Comparison of ENCODE assay signal across 8 cellular contexts in genomic region chr2:240149943-240150784, GRCh38. TPM values are rescaled to one million over a fixed set of nuclear protein-coding genes. Genes with fewer than 3 reads are reported as not detected.
DNase-seq lines count a peak whose midpoint lies in the region; ATAC-seq, FAIRE-seq and TF ChIP-seq lines count a peak whose summit lies in the region.

No MANE protein-coding gene starts in this region.

- H3K27ac ChIP-seq in DND-41 (ENCODE audit: low read length): no peak overlapping the region
- H3K27ac ChIP-seq in VCaP: no peak overlapping the region
- no peak overlapping the region for H3K27ac ChIP-seq in H1 (ENCODE audit: low read depth, low read length)

- H4K91ac ChIP-seq in H1 (replicated peaks; ENCODE audit: insufficient read length, low read length): no peak overlapping the region

- H3K9ac ChIP-seq in DND-41 (ENCODE audit: low read depth, low read length): no peak overlapping the region
- H3K9ac ChIP-seq in H1 (replicated peaks in 1 of 4; ENCODE audit: extremely low read depth in 1 of 4, low read depth in 3 of 4, low read length in 3 of 4): no peak overlapping the region; a peak in 1 of 7 replicates

- peaks cover 9% of the 10 kb centered on the region; the same call in 1 of the 2 replicates for H3K23me2 ChIP-seq in H1 (ENCODE audit: low read depth, low read length)

- H3K27me3 ChIP-seq in DND-41 (ENCODE audit: insufficient read depth, low read length, poor library complexity): no peaks in the 10 kb centered on the region
- H3K27me3 ChIP-seq in H1 (replicated peaks in 1 of 4; ENCODE audit: control insufficient read depth in 3 of 4, extremely low read depth in 1 of 4, insufficient read depth in 3 of 4, low read length in 3 of 4): peaks cover 0 to 10% (median 4%) of the 10 kb centered on the region in 4 experiments; a peak in 3 of 7 replicates

- no peak for TF ChIP-seq POLR2A in H1 (IDR thresholded peaks at IDR 0.05; ENCODE audit: control extremely low read depth in 1 of 2, low read depth in 2 of 2, low read length in 2 of 2)

- H3K4me3 Mint-ChIP-seq in naive thymus-derived CD8-positive, alpha-beta T cell: no peak overlapping the region

- no peak overlapping the region for H3K4me3 ChIP-seq in DND-41 (ENCODE audit: low read depth in 1 of 2, low read length in 2 of 2)
- no peak overlapping the region for H3K4me3 ChIP-seq in H1 (ENCODE audit: extremely low read depth in 1 of 4, insufficient read depth in 2 of 4, low read depth in 3 of 4, low read length in 4 of 4)

- POLR2A ChIA-PET in H1 (lab: Charles Lee; ENCODE audit: partially characterized antibody): no interaction called here
- POLR2A ChIA-PET in naive thymus-derived CD8-positive, alpha-beta T cell (lab: Charles Lee): no interaction called here

- H4K20me1 ChIP-seq in DND-41 (ENCODE audit: insufficient read depth, low read length) (peaks cover 3% of the 10 kb centered on the region; the same call in 1 of the 2 replicates), H1 (replicated peaks in 1 of 2; ENCODE audit: control insufficient read depth in 1 of 2, insufficient read depth in 2 of 2, low read length in 2 of 2) (peaks cover 0 to 11% of the 10 kb centered on the region in 2 experiments)

- FAIRE-seq in H1 (lab: Jason Lieb, UNC): no peak

- H3K56ac ChIP-seq in H1 (replicated peaks; ENCODE audit: insufficient read length, low read depth, low read length): no peak overlapping the region

- H3K4me2 ChIP-seq in DND-41 (ENCODE audit: insufficient read depth, low read length) (no peak overlapping the region), H1 (ENCODE audit: insufficient read depth in 1 of 2, low read depth in 2 of 2, low read length in 2 of 2) (no peak overlapping the region)

- TF ChIP-seq EP300 in H1 (IDR thresholded peaks at IDR 0.05; ENCODE audit: borderline replicate concordance in 1 of 2, low read depth in 2 of 2, low read length in 2 of 2): no peak

- H2BK20ac ChIP-seq in H1 (ENCODE audit: low read length): no peak overlapping the region

- H2AFZ ChIP-seq in DND-41 (ENCODE audit: low read depth, low read length) (no peak overlapping the region), H1 (ENCODE audit: low read length) (no peak overlapping the region)

- H2BK15ac ChIP-seq in H1 (ENCODE audit: low read length): no peak overlapping the region

- H3K36me3 ChIP-seq in DND-41 (ENCODE audit: insufficient read depth, low read length) (no peaks in the 10 kb centered on the region), H1 (ENCODE audit: control insufficient read depth in 2 of 4, insufficient read depth in 4 of 4, low read length in 3 of 4) (no peaks in the 10 kb centered on the region)

- no peak overlapping the region for H3K14ac ChIP-seq in H1 (ENCODE audit: insufficient read length)

- DNase-seq in DND-41 (peak; percentile 39), HT-29 (ENCODE audit: low spot score) (peak; percentile 44), H1 (ENCODE audit: low read depth in 1 of 2, low spot score in 2 of 2) (peak in 1 of 2 experiments; percentile 87)
- DNase-seq in naive thymus-derived CD8-positive, alpha-beta T cell: peak in 4 of 10 donors; percentile 18 to 26 (median 24)
- DNase-seq in stimulated activated naive CD4-positive, alpha-beta T cell treated with Interleukin-2 at 50 U/mL for 16 hours (lab: John Stamatoyannopoulos, UW): no peak

- H2AK5ac ChIP-seq in H1 (ENCODE audit: low read depth, low read length): no peak overlapping the region

- CTCF ChIA-PET in H1 (lab: Charles Lee; ENCODE audit: partially characterized antibody): interaction anchor here (0.5 to 1.6 kb wide), 3 partner anchors 17 to 53 kb away, joined by 3 to 4 read pairs (median 3); no protein-coding TSS in a partner anchor

- H3K27ac Mint-ChIP-seq in naive thymus-derived CD8-positive, alpha-beta T cell: no peak overlapping the region

- H2BK12ac ChIP-seq in H1 (ENCODE audit: low read depth, low read length): no peak overlapping the region

- H4K5ac ChIP-seq in H1 (ENCODE audit: insufficient read length, low read depth, low read length): no peak overlapping the region

- no peak overlapping the region for H3K23ac ChIP-seq in H1 (ENCODE audit: insufficient read length)

- H3K4ac ChIP-seq in H1 (replicated peaks; ENCODE audit: insufficient read length, low read depth, low read length): no peak overlapping the region

- H3K79me1 ChIP-seq in H1 (ENCODE audit: low read depth, low read length): no peaks in the 10 kb centered on the region

- peak; percentile 82 for TF ChIP-seq CTCF in DND-41 (IDR thresholded peaks at IDR 0.05; ENCODE audit: borderline replicate concordance, extremely low read depth, low read length, poor library complexity, severe bottlenecking)
- TF ChIP-seq CTCF in VCaP (conservative IDR thresholded peaks at IDR 0.05): peak; percentile 93
- peak in 2 of 3 experiments; percentile 80 to 86; a peak in 3 of 4 replicates for TF ChIP-seq CTCF in H1 (IDR thresholded peaks at IDR 0.05; ENCODE audit: control extremely low read depth in 1 of 3, insufficient read depth in 1 of 3, low read depth in 1 of 3, low read length in 3 of 3)

- no peaks in the 10 kb centered on the region for H3K9me3 ChIP-seq in DND-41 (ENCODE audit: insufficient read depth, low read length, severe bottlenecking)
- H3K9me3 ChIP-seq in H1 (ENCODE audit: insufficient read depth in 2 of 2, low read depth in 1 of 2, low read length in 1 of 2): peaks cover 0 to 6% of the 10 kb centered on the region in 2 experiments; a peak in 1 of 4 replicates

- TF ChIP-seq RAD21 in H1 (IDR thresholded peaks at IDR 0.05 in 1 of 2, conservative IDR thresholded peaks at IDR 0.05 in 1 of 2; ENCODE audit: low read depth in 2 of 2, low read length in 2 of 2): peak; percentile 86 to 88

- no peak overlapping the region for H3K18ac ChIP-seq in H1 (ENCODE audit: extremely low read depth, low read length)

- H3K27me3 Mint-ChIP-seq in naive thymus-derived CD8-positive, alpha-beta T cell: peaks cover 8 to 44% (median 28%) of the 10 kb centered on the region in 5 donors

- no peak overlapping the region for H2BK5ac ChIP-seq in H1 (ENCODE audit: low read depth, low read length)

- no peak overlapping the region for H2BK120ac ChIP-seq in H1 (replicated peaks; ENCODE audit: low read depth, low read length)

- no peak overlapping the region; the same call in 1 of the 2 replicates for H4K8ac ChIP-seq in H1 (ENCODE audit: extremely low read depth, insufficient read depth, low read length)

- ATAC-seq in DND-41 (ENCODE audit: insufficient read depth, low read depth): 0 out of 3 replicates have a peak, but pooled peaks have one; percentile 64
- ATAC-seq in naive thymus-derived CD8-positive, alpha-beta T cell: peak; percentile 51 to 62
- no peak for ATAC-seq in GM21723 (IDR thresholded peaks at IDR 0.05; ENCODE audit: unreplicated experiment)
- no peak for ATAC-seq in GM18519 (IDR thresholded peaks at IDR 0.05; ENCODE audit: low FRiP score, unreplicated experiment)

- peaks cover 0 to 9% (median 0%) of the 10 kb centered on the region in 9 donors for H3K9me3 Mint-ChIP-seq in naive thymus-derived CD8-positive, alpha-beta T cell

- no peaks in the 10 kb centered on the region for H3K4me1 ChIP-seq in DND-41 (ENCODE audit: insufficient read depth, low read length)
- H3K4me1 ChIP-seq in H1 (replicated peaks in 1 of 4; ENCODE audit: control insufficient read depth in 3 of 4, insufficient read depth in 4 of 4, low read length in 3 of 4): no peaks in the 10 kb centered on the region; a peak in 2 of 7 replicates

- no peaks in the 10 kb centered on the region for H3K79me2 ChIP-seq in DND-41 (ENCODE audit: insufficient read depth, low read length)
- H3K79me2 ChIP-seq in H1 (ENCODE audit: control insufficient read depth in 1 of 2, insufficient read depth in 2 of 2, low read length in 2 of 2): no peaks in the 10 kb centered on the region

- 42% methylated on average over 12 of the region's 12 CpGs; no CpG with 5 or more reads in 1 of the 2 experiments for WGBS in H1 (ENCODE audit: extremely low coverage in 1 of 2, insufficient coverage in 1 of 2, insufficient read length in 1 of 2, insufficient replicate concordance in 2 of 2, low coverage in 1 of 2, low lambda C conversion rate in 2 of 2, missing lambda C conversion rate in 1 of 2), 2 experiments

- peaks cover 0 to 11% (median 0%) of the 10 kb centered on the region in 3 donors for H3K36me3 Mint-ChIP-seq in naive thymus-derived CD8-positive, alpha-beta T cell

- H3K4me1 Mint-ChIP-seq in naive thymus-derived CD8-positive, alpha-beta T cell: peaks cover 0 to 9% (median 0%) of the 10 kb centered on the region in 4 donors

TF ChIP-seq in H1, 55 proteins besides CTCF, POLR2A, EP300 and RAD21 (continues in another document):
- no peak for TF ChIP-seq JUND (IDR thresholded peaks at IDR 0.05; ENCODE audit: low read length)
- TF ChIP-seq RNF2 (IDR thresholded peaks at IDR 0.05; ENCODE audit: borderline replicate concordance, low read depth, low read length, missing control alignments, poor library complexity, severe bottlenecking): no peak
- TF ChIP-seq SP1 (IDR thresholded peaks at IDR 0.05; ENCODE audit: low read depth, low read length): no peak
- TF ChIP-seq TBP (IDR thresholded peaks at IDR 0.05; ENCODE audit: low read depth, low read length): no peak

RNA-seq across cellular contexts. Expression of gene OTOS, which starts 9.7 kb away (rescaled TPM):
- total RNA-seq in HT-29 (2014; rRNA removed; shearing (Covaris generic)): not detected in 2 replicates
- 0.63 TPM in 1 of 2 replicates, not detected in the other for total RNA-seq in H1 (2021; fragmentation: NEBNext Ultra II Directional; extraction: Animal tissue kit (Norgen Biotek cat#: 25700))
- polyA plus RNA-seq in H1 (2011; rRNA removed): 0.17 and 0.19 TPM in 2 replicates
- not detected for polyA plus RNA-seq in H1 (2011; cell fraction: cytosol; rRNA removed)
- polyA plus RNA-seq in H1 (2011; cell fraction: nucleus; rRNA removed): not detected
- polyA plus RNA-seq in H1 (2012, experiment 1 of 2): not detected in 4 replicates
- polyA plus RNA-seq in H1 (2012, experiment 2 of 2): 0.92 TPM
- polyA plus RNA-seq in H1 (2013, experiment 1 of 2): 0.28 TPM
- polyA plus RNA-seq in H1 (2013, experiment 2 of 2): 0.35 TPM
- polyA minus RNA-seq in H1 (2011; rRNA and poly(A)+ RNA removed): not detected in 2 replicates
- not detected for polyA minus RNA-seq in H1 (2011; cell fraction: cytosol; rRNA and poly(A)+ RNA removed)
- not detected for polyA minus RNA-seq in H1 (2011; cell fraction: nucleus; rRNA and poly(A)+ RNA removed)
- not detected for total RNA-seq in naive thymus-derived CD8-positive, alpha-beta T cell
- not detected for polyA plus RNA-seq in naive thymus-derived CD8-positive, alpha-beta T cell

RNA-seq across cellular contexts. Expression of gene COPS9, which starts 14.1 kb away (rescaled TPM):
- 286 and 411 TPM in 2 replicates for total RNA-seq in HT-29 (2014; rRNA removed; shearing (Covaris generic))
- 143 and 154 TPM in 2 replicates for total RNA-seq in H1 (2021; fragmentation: NEBNext Ultra II Directional; extraction: Animal tissue kit (Norgen Biotek cat#: 25700))
- polyA plus RNA-seq in H1 (2011; rRNA removed): 234 and 306 TPM in 2 replicates
- 237 TPM for polyA plus RNA-seq in H1 (2011; cell fraction: cytosol; rRNA removed)
- polyA plus RNA-seq in H1 (2011; cell fraction: nucleus; rRNA removed): 222 TPM
- polyA plus RNA-seq in H1 (2012, experiment 1 of 2): 208 to 299 TPM (median 271 TPM) in 4 replicates
- 793 TPM for polyA plus RNA-seq in H1 (2012, experiment 2 of 2)
- 262 TPM for polyA plus RNA-seq in H1 (2013, experiment 1 of 2)
- 274 TPM for polyA plus RNA-seq in H1 (2013, experiment 2 of 2)
- 13.5 and 13.9 TPM in 2 replicates for polyA minus RNA-seq in H1 (2011; rRNA and poly(A)+ RNA removed)
- polyA minus RNA-seq in H1 (2011; cell fraction: cytosol; rRNA and poly(A)+ RNA removed): 35.4 TPM
- 19.7 TPM for polyA minus RNA-seq in H1 (2011; cell fraction: nucleus; rRNA and poly(A)+ RNA removed)
- total RNA-seq in naive thymus-derived CD8-positive, alpha-beta T cell: 10 to 100 TPM; 76.7 to 84.4 TPM
- polyA plus RNA-seq in naive thymus-derived CD8-positive, alpha-beta T cell: 100 to 1,000 TPM; 318 to 389 (median 347) TPM

Comparison
In these comparisons a context has a peak if more than half of its experiments do, and no peak if none do; other contexts are left out.
1. ATAC-seq: peak in DND-41 (single experiment) and naive thymus-derived CD8-positive, alpha-beta T cell (2 of 2); none in GM21723 (single experiment) and GM18519 (single experiment).
2. Peak in every context shown above with its lines, with median percentiles within 50 percentile points of each other: CTCF ChIP-seq.